Comparison of ENCODE assay signal across 12 cellular contexts in genomic region chr12:23640754-23641153, GRCh38.
DNase-seq lines count a peak whose midpoint lies in the region; ATAC-seq and TF ChIP-seq lines count a peak whose summit lies in the region.
"Had no signal": no experiment of that assay in that cellular context is flagged by ENCODE, and none has a peak within 500 bp of the region (broad histone marks: within the 10 kb centered on the region; RNA-seq: fewer than 3 reads in every experiment).

No MANE protein-coding gene starts in this region.

- H3K9me3 ChIP-seq in WERI-Rb-1 (ENCODE audit: severe bottlenecking), result no peaks in the 10 kb centered on the region
- H3K9me3 ChIP-seq: esophagus squamous epithelium had no signal

- TF ChIP-seq CTCF in WERI-Rb-1 (IDR thresholded peaks at IDR 0.05; ENCODE audit: low read depth, low read length), result no peak

- H3K4me3 ChIP-seq in H7 (ENCODE audit: insufficient read depth, low read depth, low read length) (no peak overlapping the region), WERI-Rb-1 (ENCODE audit: low read depth, low read length) (no peak overlapping the region)
- H3K4me3 ChIP-seq: esophagus squamous epithelium, skin epidermis had no signal

- ATAC-seq in GM19328 (IDR thresholded peaks at IDR 0.05; ENCODE audit: unreplicated experiment), result no peak
- ATAC-seq: activated CD8-positive, alpha-beta T cell treated with anti-CD3 and anti-CD28 coated beads for 36 hours had no signal

- no peaks in the 10 kb centered on the region for H3K27me3 ChIP-seq in H7 (ENCODE audit: control insufficient read depth, insufficient read depth, low read length)
- H3K27me3 ChIP-seq in WERI-Rb-1 (ENCODE audit: insufficient read depth, low read depth, severe bottlenecking), result no peaks in the 10 kb centered on the region
- H3K27me3 ChIP-seq: esophagus squamous epithelium had no signal

- H3K27ac ChIP-seq in WERI-Rb-1, result peak overlapping the region; percentile 30
- H3K27ac ChIP-seq: esophagus squamous epithelium, skin epidermis had no signal

- DNase-seq in H7 (peak; percentile 15), NCI-H2081 treated with DMSO at 0.1 percent for 48 hours (lab: John Stamatoyannopoulos, UW) (peak; percentile 89), WERI-Rb-1 (peak; percentile 10), midbrain (lab: John Stamatoyannopoulos, UW) (peak; percentile 15), NK-92 (lab: John Stamatoyannopoulos, UW; ENCODE audit: unreplicated experiment) (no peak), ureter (ENCODE audit: low spot score) (no peak)
- no peak for DNase-seq in stimulated activated CD4-positive, alpha-beta T cell treated with anti-CD3 and anti-CD28 coated beads, Interleukin-4, amount 100 ng/mL, for 1 hour
- DNase-seq: activated CD8-positive, alpha-beta T cell treated with anti-CD3 and anti-CD28 coated beads for 36 hours; esophagus squamous epithelium; nucleus accumbens had no signal

- H3K36me3 ChIP-seq in H7 (replicated peaks; ENCODE audit: control insufficient read depth, insufficient read depth, low read length), result no peaks in the 10 kb centered on the region
- no peaks in the 10 kb centered on the region for H3K36me3 ChIP-seq in WERI-Rb-1
- H3K36me3 ChIP-seq: esophagus squamous epithelium had no signal

Comparison
In these comparisons a context has a peak if more than half of its experiments do, and no peak if none do; other contexts are left out.
1. DNase-seq: peak in H7 (single experiment), NCI-H2081 treated with DMSO at 0.1 percent for 48 hours (single experiment), WERI-Rb-1 (single experiment) and midbrain (single experiment); none in NK-92 (single experiment), ureter (single experiment) and stimulated activated CD4-positive, alpha-beta T cell treated with anti-CD3 and anti-CD28 coated beads, Interleukin-4, amount 100 ng/mL, for 1 hour (single experiment).